ENCODE assay signal across 2 cellular contexts in the genomic region with DNA sequence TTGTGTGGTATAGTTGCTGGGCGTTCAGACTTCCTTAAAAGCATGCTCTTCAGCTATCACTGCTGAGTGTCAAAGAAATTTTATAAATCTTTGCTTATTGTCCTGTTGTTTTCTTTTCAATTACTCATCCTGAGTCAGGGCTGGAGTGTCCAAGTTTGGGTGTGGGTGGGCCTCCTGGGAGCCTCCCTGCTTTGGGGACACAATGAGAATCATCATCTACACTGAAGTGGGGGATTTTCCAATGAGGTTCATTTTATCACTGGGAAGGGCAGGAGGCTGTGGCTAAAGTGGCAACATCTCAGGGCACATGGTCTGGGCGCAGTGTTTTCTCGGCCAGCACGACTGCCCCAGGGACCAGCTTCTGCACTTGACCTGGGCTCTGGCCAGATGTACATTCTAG.
A peak's percentile ranks its signal among the peaks of the same experiment; 100 is the strongest.
TF ChIP-seq lines count a peak whose summit lies in the region.

No MANE protein-coding gene starts in this region.

TF ChIP-seq in SK-N-SH, 30 proteins besides CTCF, POLR2A, EP300 and RAD21 (continued from another document):
- peak; percentile 35; the same call in 1 of the 2 replicates for TF ChIP-seq FOSL2 (IDR thresholded peaks at IDR 0.05; ENCODE audit: borderline replicate concordance, low read depth)
- TF ChIP-seq, protein P1, sequence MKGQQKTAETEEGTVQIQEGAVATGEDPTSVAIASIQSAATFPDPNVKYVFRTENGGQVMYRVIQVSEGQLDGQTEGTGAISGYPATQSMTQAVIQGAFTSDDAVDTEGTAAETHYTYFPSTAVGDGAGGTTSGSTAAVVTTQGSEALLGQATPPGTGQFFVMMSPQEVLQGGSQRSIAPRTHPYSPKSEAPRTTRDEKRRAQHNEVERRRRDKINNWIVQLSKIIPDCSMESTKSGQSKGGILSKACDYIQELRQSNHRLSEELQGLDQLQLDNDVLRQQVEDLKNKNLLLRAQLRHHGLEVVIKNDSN (IDR thresholded peaks at IDR 0.05; ENCODE audit: borderline replicate concordance, low read depth) = no peak

TF ChIP-seq in SK-N-SH treated with all-trans-retinoic acid at 6 μM for 48 hours, 23 proteins besides CTCF, POLR2A, EP300 and RAD21 (continued from another document):
- TF ChIP-seq ARNTL (CRISPR knock-in tag; IDR thresholded peaks at IDR 0.05; ENCODE audit: borderline replicate concordance, low read depth) = no peak
- TF ChIP-seq BACH2 (CRISPR knock-in tag; IDR thresholded peaks at IDR 0.05; ENCODE audit: borderline replicate concordance) = no peak
- TF ChIP-seq ZC3H10 (CRISPR knock-in tag; IDR thresholded peaks at IDR 0.05) = no peak
